Comparison of ENCODE assay signal across 1 cellular context in the genomic region with DNA sequence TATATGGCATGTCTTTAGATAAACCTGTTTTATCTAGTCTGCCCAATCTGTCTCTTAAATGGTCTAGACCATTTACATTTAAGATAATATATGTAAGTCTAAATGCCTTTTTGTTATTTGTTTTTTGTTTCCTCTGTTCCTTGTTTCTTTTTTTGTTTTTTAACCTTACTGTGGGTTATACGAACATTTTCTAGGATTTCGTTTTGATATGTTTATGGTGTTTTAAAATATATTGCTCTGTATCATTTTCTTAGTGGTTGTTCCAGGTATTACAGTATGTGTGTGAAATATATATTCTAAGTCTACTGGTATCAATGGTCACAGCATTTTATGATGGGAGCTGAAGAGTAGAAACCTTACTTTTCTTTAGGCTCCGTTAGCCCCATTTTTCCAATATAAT.
TF ChIP-seq lines count a peak whose summit lies in the region.

No MANE protein-coding gene starts in this region.

TF ChIP-seq in GM12878, 131 proteins besides CTCF, POLR2A, EP300 and RAD21 (continued from another document):
- TF ChIP-seq, protein P1, sequence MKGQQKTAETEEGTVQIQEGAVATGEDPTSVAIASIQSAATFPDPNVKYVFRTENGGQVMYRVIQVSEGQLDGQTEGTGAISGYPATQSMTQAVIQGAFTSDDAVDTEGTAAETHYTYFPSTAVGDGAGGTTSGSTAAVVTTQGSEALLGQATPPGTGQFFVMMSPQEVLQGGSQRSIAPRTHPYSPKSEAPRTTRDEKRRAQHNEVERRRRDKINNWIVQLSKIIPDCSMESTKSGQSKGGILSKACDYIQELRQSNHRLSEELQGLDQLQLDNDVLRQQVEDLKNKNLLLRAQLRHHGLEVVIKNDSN (IDR thresholded peaks at IDR 0.05; ENCODE audit: borderline replicate concordance, extremely low read length, insufficient read depth, low read depth, low read length) = no peak
TF ChIP-seq in GM12878: peak in this region for 0.
